Comparison of ENCODE assay signal across 30 cellular contexts in the genomic region with DNA sequence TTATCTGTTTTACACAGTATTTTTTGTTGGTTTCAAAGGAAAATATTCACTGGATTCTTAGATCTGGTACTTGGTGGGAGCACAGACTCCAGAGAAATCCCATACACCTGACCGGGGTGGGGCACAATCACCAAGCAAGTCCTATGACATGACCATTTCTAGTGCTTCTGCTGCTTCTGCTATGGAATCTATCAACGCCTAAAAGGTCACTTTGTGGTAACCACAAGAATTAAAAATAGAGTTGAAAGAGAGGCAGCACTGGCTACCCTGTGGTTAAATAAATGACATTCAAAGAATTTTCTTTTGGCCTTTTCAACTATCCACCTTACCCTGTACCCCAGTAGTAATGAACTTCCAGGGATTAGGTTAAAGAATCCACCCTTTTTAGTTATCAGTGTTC.
"Had no signal": no experiment of that assay in that cellular context is flagged by ENCODE, and none has a peak within 500 bp of the region (broad histone marks: within the 10 kb centered on the region; RNA-seq: fewer than 3 reads in every experiment).

No MANE protein-coding gene starts in this region.

- H3K4me1 ChIP-seq: adrenal gland, body of pancreas, breast epithelium had no signal

- H3K36me3 ChIP-seq: adrenal gland, MG63 had no signal

- H3K4me3 ChIP-seq: adrenal gland, body of pancreas, breast epithelium, MG63 had no signal

- ATAC-seq: activated naive CD4-positive, alpha-beta T cell treated with anti-CD3 and anti-CD28 coated beads, Interleukin-2, amount 50 U/mL, for 72 hours; activated T-cell treated with anti-CD3 and anti-CD28 coated beads, Interleukin-2, amount 50 U/mL, for 4 hours; body of pancreas; Panc1 had no signal

- H3K27ac Mint-ChIP-seq: activated CD4-positive, alpha-beta T cell treated with anti-CD3 and anti-CD28 coated beads, Interleukin-2, amount 10 ng/mL, durations not matched to agents 24 days and 14 days; activated naive CD4-positive, alpha-beta T cell treated with anti-CD3 and anti-CD28 coated beads for 36 hours; activated naive CD4-positive, alpha-beta T cell treated with anti-CD3 and anti-CD28 coated beads, Interleukin-2, amount 50 U/mL, for 72 hours; activated T-helper 1 cell treated with anti-CD3 and anti-CD28 coated beads, Interleukin-12 subunit alpha, Interleukin-12 subunit beta, Interleukin-2, Interleukin-4 antibody, amounts not matched to agents 30 ng/mL and 10 ng/mL and 1 ng/mL, durations not matched to agents 14 hours and 24 hours and 36 hours; IgD-negative memory B cell had no signal

- H3K4me3 Mint-ChIP-seq: activated CD4-positive, alpha-beta T cell treated with anti-CD3 and anti-CD28 coated beads, Interleukin-2, amount 10 ng/mL, durations not matched to agents 24 days and 14 days; activated naive CD4-positive, alpha-beta T cell treated with anti-CD3 and anti-CD28 coated beads for 36 hours; activated T-cell treated with anti-CD3 and anti-CD28 coated beads, Interleukin-2, amount 50 U/mL, for 4 hours; activated T-helper 1 cell treated with anti-CD3 and anti-CD28 coated beads, Interleukin-12 subunit alpha, Interleukin-12 subunit beta, Interleukin-2, Interleukin-4 antibody, amounts not matched to agents 30 ng/mL and 10 ng/mL and 1 ng/mL, durations not matched to agents 14 hours and 24 hours and 36 hours; IgD-negative memory B cell had no signal

- DNase-seq: activated CD4-positive, alpha-beta T cell treated with anti-CD3 and anti-CD28 coated beads, Interleukin-2, amount 10 ng/mL, durations not matched to agents 24 days and 14 days; activated CD4-positive, alpha-beta T cell treated with anti-CD3 and anti-CD28 coated beads, Interleukin-2, amount 50 U/mL, for 4 hours; activated CD8-positive, alpha-beta memory T cell treated with anti-CD3 and anti-CD28 coated beads, Interleukin-2, amount 50 U/mL, for 4 hours; activated gamma-delta T cell treated with Interleukin-2 at 50 U/mL for 16 hours; activated naive CD4-positive, alpha-beta T cell treated with anti-CD3 and anti-CD28 coated beads for 36 hours; activated T-cell treated with anti-CD3 and anti-CD28 coated beads for 4 hours; activated T-cell treated with anti-CD3 and anti-CD28 coated beads, Interleukin-2, amount 50 U/mL, for 4 hours; adrenal gland; body of pancreas; central memory CD4-positive, alpha-beta T cell; Kasumi-1; KBM-7; MG63; NCI-H1092 treated with DMSO at 0.1 percent for 48 hours; NCI-H1417; NCI-H146; NCI-H187 treated with DMSO at 0.1 percent for 48 hours; NCI-H2081 treated with DMSO at 0.1 percent for 48 hours; NCI-H226; NCI-H446 treated with DMSO at 0.1 percent for 48 hours; NCI-H524; NCI-H69; NCI-H82; SW 1271; T1000 had no signal

- H3K27ac ChIP-seq: adrenal gland, body of pancreas, breast epithelium had no signal

- H3K9me3 Mint-ChIP-seq: activated CD4-positive, alpha-beta T cell treated with anti-CD3 and anti-CD28 coated beads, Interleukin-2, amount 10 ng/mL, durations not matched to agents 24 days and 14 days; activated T-helper 1 cell treated with anti-CD3 and anti-CD28 coated beads, Interleukin-12 subunit alpha, Interleukin-12 subunit beta, Interleukin-2, Interleukin-4 antibody, amounts not matched to agents 30 ng/mL and 10 ng/mL and 1 ng/mL, durations not matched to agents 14 hours and 24 hours and 36 hours had no signal

- H3K27me3 ChIP-seq: adrenal gland, body of pancreas, breast epithelium, MG63 had no signal

- H3K9me3 ChIP-seq: adrenal gland, body of pancreas, MG63 had no signal

- H3K4me1 Mint-ChIP-seq: activated CD4-positive, alpha-beta T cell treated with anti-CD3 and anti-CD28 coated beads, Interleukin-2, amount 10 ng/mL, durations not matched to agents 24 days and 14 days; IgD-negative memory B cell had no signal

- H3K27me3 Mint-ChIP-seq: activated CD4-positive, alpha-beta T cell treated with anti-CD3 and anti-CD28 coated beads, Interleukin-2, amount 10 ng/mL, durations not matched to agents 24 days and 14 days; IgD-negative memory B cell had no signal

- H3K36me3 Mint-ChIP-seq: activated naive CD4-positive, alpha-beta T cell treated with anti-CD3 and anti-CD28 coated beads, Interleukin-2, amount 50 U/mL, for 72 hours had no signal
